In the genomic region with DNA sequence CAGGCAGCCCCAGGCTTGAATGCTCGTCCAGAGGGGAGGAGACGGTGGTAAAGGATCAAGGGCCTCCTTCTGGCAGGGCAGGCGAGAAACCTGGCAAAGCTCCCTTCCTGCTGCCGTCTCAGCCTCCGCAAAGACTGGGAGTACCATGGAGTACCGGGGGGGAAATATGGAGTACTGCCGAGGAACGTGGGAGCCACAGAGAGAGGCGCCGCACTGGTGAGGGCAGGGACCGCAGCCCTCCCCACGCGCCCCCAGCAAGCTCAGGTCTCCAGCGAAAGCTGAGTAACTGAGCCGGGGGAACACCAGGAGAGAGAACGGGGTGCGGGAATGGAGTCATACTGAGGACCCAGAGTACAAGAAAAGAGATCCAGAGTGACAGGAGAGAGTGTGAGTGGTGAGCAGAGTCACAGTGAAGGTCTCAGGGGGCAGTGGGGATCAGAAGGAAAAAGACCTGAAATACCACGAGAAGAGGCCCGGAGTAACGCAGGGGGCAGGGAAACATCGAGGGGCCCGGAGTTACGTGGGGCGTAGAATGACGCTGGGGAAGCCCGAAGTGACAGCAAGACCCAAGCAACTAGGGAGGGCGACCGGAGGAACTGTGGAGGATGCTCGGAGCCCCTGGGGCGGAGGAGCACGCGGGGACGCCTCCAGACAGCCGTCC, we compare ENCODE assay signal across 8 cellular contexts. TPM values are rescaled to one million over a fixed set of nuclear protein-coding genes. Genes with fewer than 3 reads are reported as not detected.
DNase-seq lines count a peak whose midpoint lies in the region; ATAC-seq and TF ChIP-seq lines count a peak whose summit lies in the region.

No MANE protein-coding gene starts in this region.

- H3K27ac Mint-ChIP-seq in activated CD4-positive, alpha-beta memory T cell treated with anti-CD3 and anti-CD28 coated beads, Interleukin-2, amount 10 ng/mL, durations not matched to agents 7 days and 5 days: peak overlapping the region; percentile 93
- H3K27ac Mint-ChIP-seq in naive thymus-derived CD8-positive, alpha-beta T cell: peak overlapping the region; percentile 96 to 99 (median 98)

- H3K27me3 Mint-ChIP-seq in activated CD4-positive, alpha-beta memory T cell treated with anti-CD3 and anti-CD28 coated beads, Interleukin-2, amount 10 ng/mL, durations not matched to agents 7 days and 5 days: no peaks in the 10 kb centered on the region
- H3K27me3 Mint-ChIP-seq in naive thymus-derived CD8-positive, alpha-beta T cell: no peaks in the 10 kb centered on the region

- CTCF ChIA-PET in activated CD4-positive, alpha-beta memory T cell treated with anti-CD3 and anti-CD28 coated beads, Interleukin-2, amount 10 ng/mL, durations not matched to agents 7 days and 5 days (lab: Charles Lee): interaction anchor here (0.6 to 2.6 kb wide), 17 partner anchors 9 to 229 kb away, joined by 3 to 28 read pairs (median 3); a partner anchor contains a TSS

- POLR2A ChIA-PET in activated CD4-positive, alpha-beta memory T cell treated with anti-CD3 and anti-CD28 coated beads, Interleukin-2, amount 10 ng/mL, durations not matched to agents 7 days and 5 days (lab: Charles Lee): interaction anchor here (0.9 to 6.7 kb wide), 20 partner anchors 10 to 244 kb away, joined by 3 to 84 read pairs (median 5); a partner anchor contains a TSS
- POLR2A ChIA-PET in naive thymus-derived CD8-positive, alpha-beta T cell (lab: Charles Lee): interaction anchor here (0.9 to 8.0 kb wide), 22 partner anchors 10 to 270 kb away, joined by 3 to 96 read pairs (median 7); a partner anchor contains a TSS

- peaks cover 51% of the 10 kb centered on the region for H3K36me3 Mint-ChIP-seq in activated CD4-positive, alpha-beta memory T cell treated with anti-CD3 and anti-CD28 coated beads, Interleukin-2, amount 10 ng/mL, durations not matched to agents 7 days and 5 days (ENCODE audit: low read depth)
- H3K36me3 Mint-ChIP-seq in naive thymus-derived CD8-positive, alpha-beta T cell: peaks cover 0 to 31% (median 12%) of the 10 kb centered on the region in 3 donors

- ATAC-seq in naive thymus-derived CD8-positive, alpha-beta T cell: peak; percentile 55 to 64

- H3K4me3 ChIP-seq in GM06990 (replicated peaks; ENCODE audit: low read depth, low read length) (peak overlapping the region; percentile 84), H7 (ENCODE audit: insufficient read depth, low read depth, low read length) (peak overlapping the region; percentile 70), esophagus (ENCODE audit: low read depth in 1 of 2, low read length in 2 of 2) (peak overlapping the region; percentile 74 to 75), thyroid gland (replicated peaks in 1 of 3) (peak overlapping the region; percentile 13 to 65 (median 55))

- H3K36me3 ChIP-seq in GM06990 (ENCODE audit: control insufficient read depth, insufficient read depth, low read length) (peaks cover 5% of the 10 kb centered on the region), H7 (replicated peaks; ENCODE audit: control insufficient read depth, insufficient read depth, low read length) (no peaks in the 10 kb centered on the region; the same call in 1 of the 2 replicates), esophagus (ENCODE audit: control insufficient read depth in 2 of 2, insufficient read depth in 2 of 2, low read length in 1 of 2) (peaks cover 0 to 28% of the 10 kb centered on the region in 2 donors), thyroid gland (peaks cover 1 to 4% of the 10 kb centered on the region in 2 donors)

- 0 to 1% methylated on average over 34 of the region's 34 CpGs for WGBS in esophagus, 2 donors
- 0 to 1% methylated on average over 27 to 34 of the region's 34 CpGs for WGBS in thyroid gland, 2 donors

- no peak for TF ChIP-seq POLR2A in thyroid gland (IDR thresholded peaks at IDR 0.05)

- H3K9me3 ChIP-seq in esophagus (ENCODE audit: control insufficient read depth in 2 of 2, insufficient read depth in 1 of 2, low read depth in 1 of 2, low read length in 1 of 2) (no peaks in the 10 kb centered on the region), thyroid gland (no peaks in the 10 kb centered on the region)

- TF ChIP-seq CTCF in GM06990 (IDR thresholded peaks at IDR 0.05; ENCODE audit: insufficient read depth, low read length, poor library complexity, severe bottlenecking): no peak
- no peak for TF ChIP-seq CTCF in thyroid gland (IDR thresholded peaks at IDR 0.05)

- H3K9me3 Mint-ChIP-seq in activated CD4-positive, alpha-beta memory T cell treated with anti-CD3 and anti-CD28 coated beads, Interleukin-2, amount 10 ng/mL, durations not matched to agents 7 days and 5 days: no peaks in the 10 kb centered on the region
- no peaks in the 10 kb centered on the region for H3K9me3 Mint-ChIP-seq in naive thymus-derived CD8-positive, alpha-beta T cell

- H3K27me3 ChIP-seq in GM06990 (replicated peaks; ENCODE audit: control insufficient read depth, insufficient read depth, low read length) (no peaks in the 10 kb centered on the region), H7 (ENCODE audit: control insufficient read depth, insufficient read depth, low read length) (peaks cover 4% of the 10 kb centered on the region), esophagus (ENCODE audit: control insufficient read depth in 1 of 2, insufficient read depth in 2 of 2, low read length in 2 of 2) (no peaks in the 10 kb centered on the region), thyroid gland (no peaks in the 10 kb centered on the region)

- DNase-seq in GM06990 (ENCODE audit: extremely low read depth, insufficient read length) (peak; percentile 75), H7 (peak; percentile 79), NCI-H1092 treated with DMSO at 0.1 percent for 48 hours (lab: John Stamatoyannopoulos, UW) (peak; percentile 65), thyroid gland (peak; percentile 67 to 72), NCI-H1694 (lab: John Stamatoyannopoulos, UW) (no peak)
- DNase-seq in activated CD4-positive, alpha-beta memory T cell treated with anti-CD3 and anti-CD28 coated beads, Interleukin-2, amount 10 ng/mL, durations not matched to agents 7 days and 5 days: no peak
- peak in 7 of 10 donors; percentile 37 to 79 (median 66) for DNase-seq in naive thymus-derived CD8-positive, alpha-beta T cell

- peak overlapping the region; percentile 97 for H3K4me3 Mint-ChIP-seq in activated CD4-positive, alpha-beta memory T cell treated with anti-CD3 and anti-CD28 coated beads, Interleukin-2, amount 10 ng/mL, durations not matched to agents 7 days and 5 days
- peak overlapping the region; percentile 91 to 98 (median 94) for H3K4me3 Mint-ChIP-seq in naive thymus-derived CD8-positive, alpha-beta T cell

- H3K4me1 ChIP-seq in esophagus (ENCODE audit: control insufficient read depth in 2 of 2, insufficient read depth in 2 of 2, low read length in 1 of 2) (peaks cover 7 to 17% of the 10 kb centered on the region in 2 donors), thyroid gland (peaks cover 10 to 21% of the 10 kb centered on the region in 2 donors)

- peak overlapping the region; percentile 88 to 97 for H3K27ac ChIP-seq in esophagus (ENCODE audit: low read depth in 2 of 2, low read length in 1 of 2)
- H3K27ac ChIP-seq in thyroid gland: peak overlapping the region; percentile 87 to 96 (median 95)

- peaks cover 68% of the 10 kb centered on the region for H3K4me1 Mint-ChIP-seq in activated CD4-positive, alpha-beta memory T cell treated with anti-CD3 and anti-CD28 coated beads, Interleukin-2, amount 10 ng/mL, durations not matched to agents 7 days and 5 days
- peaks cover 34 to 62% (median 58%) of the 10 kb centered on the region in 4 donors for H3K4me1 Mint-ChIP-seq in naive thymus-derived CD8-positive, alpha-beta T cell

- intact Hi-C loops in thyroid gland (cut with DNase I): no loop called here

RNA-seq across cellular contexts. Expression of a gene that starts 0.7 kb away (rescaled TPM):
- 28.0 and 29.3 TPM in 2 replicates for total RNA-seq in H7 (2014; rRNA removed; shearing (Covaris generic))
- total RNA-seq in activated CD4-positive, alpha-beta memory T cell treated with anti-CD3 and anti-CD28 coated beads, Interleukin-2, amount 10 ng/mL, durations not matched to agents 7 days and 5 days: 100 to 1,000 TPM; 121 to 122 TPM
- 100 to 1,000 TPM in 1 of 2 donors, 10 to 100 TPM in 1; 79.0 to 107 TPM for polyA plus RNA-seq in esophagus
- 100 to 1,000 TPM; 251 to 255 TPM for total RNA-seq in naive thymus-derived CD8-positive, alpha-beta T cell
- polyA plus RNA-seq in naive thymus-derived CD8-positive, alpha-beta T cell: 10 to 100 TPM; 14.8 to 23.7 (median 15.7) TPM
- total RNA-seq in thyroid gland: 10 to 100 TPM; 28.3 to 58.0 (median 46.6) TPM

RNA-seq across cellular contexts. Expression of a gene that starts 1.2 kb away (rescaled TPM):
- total RNA-seq in H7 (2014; rRNA removed; shearing (Covaris generic)): 1.1 and 2.5 TPM in 2 replicates
- 1 to 10 TPM; 1.6 to 2.2 TPM for total RNA-seq in activated CD4-positive, alpha-beta memory T cell treated with anti-CD3 and anti-CD28 coated beads, Interleukin-2, amount 10 ng/mL, durations not matched to agents 7 days and 5 days
- 10 to 100 TPM in 1 of 2 donors, 1 to 10 TPM in 1; 7.4 to 10.5 TPM for polyA plus RNA-seq in esophagus
- 1 to 10 TPM; 5.4 to 6.1 TPM for total RNA-seq in naive thymus-derived CD8-positive, alpha-beta T cell
- polyA plus RNA-seq in naive thymus-derived CD8-positive, alpha-beta T cell: 1 to 10 TPM in 2 of 3 donors, under 1 TPM in 1; 0.82 to 1.9 (median 1.8) TPM
- total RNA-seq in thyroid gland: 1 to 10 TPM; 2.5 to 7.0 (median 5.2) TPM

RNA-seq across cellular contexts. Expression of a gene that starts 10.0 kb away (rescaled TPM):
- 49.9 and 58.3 TPM in 2 replicates for total RNA-seq in H7 (2014; rRNA removed; shearing (Covaris generic))
- total RNA-seq in activated CD4-positive, alpha-beta memory T cell treated with anti-CD3 and anti-CD28 coated beads, Interleukin-2, amount 10 ng/mL, durations not matched to agents 7 days and 5 days: 10 to 100 TPM; 58.9 to 67.1 TPM
- 10 to 100 TPM; 14.9 to 25.4 TPM for polyA plus RNA-seq in esophagus
- 10 to 100 TPM; 79.8 to 83.8 TPM for total RNA-seq in naive thymus-derived CD8-positive, alpha-beta T cell
- polyA plus RNA-seq in naive thymus-derived CD8-positive, alpha-beta T cell: 10 to 100 TPM; 35.6 to 51.3 (median 40.3) TPM
- 10 to 100 TPM; 23.0 to 33.4 (median 25.1) TPM for total RNA-seq in thyroid gland

RNA-seq across cellular contexts. Expression of a gene that starts 10.2 kb away (rescaled TPM):
- total RNA-seq in H7 (2014; rRNA removed; shearing (Covaris generic)): 151 and 166 TPM in 2 replicates
- 100 to 1,000 TPM; 226 TPM for total RNA-seq in activated CD4-positive, alpha-beta memory T cell treated with anti-CD3 and anti-CD28 coated beads, Interleukin-2, amount 10 ng/mL, durations not matched to agents 7 days and 5 days
- 10 to 100 TPM; 76.2 to 90.4 TPM for polyA plus RNA-seq in esophagus
- 100 to 1,000 TPM; 170 to 178 TPM for total RNA-seq in naive thymus-derived CD8-positive, alpha-beta T cell
- polyA plus RNA-seq in naive thymus-derived CD8-positive, alpha-beta T cell: 10 to 100 TPM; 15.8 to 32.6 (median 21.5) TPM
- 10 to 100 TPM; 65.3 to 76.7 (median 70.7) TPM for total RNA-seq in thyroid gland

RNA-seq across cellular contexts. Expression of a gene that starts 20.5 kb away (rescaled TPM):
- 25.8 and 29.4 TPM in 2 replicates for total RNA-seq in H7 (2014; rRNA removed; shearing (Covaris generic))
- total RNA-seq in activated CD4-positive, alpha-beta memory T cell treated with anti-CD3 and anti-CD28 coated beads, Interleukin-2, amount 10 ng/mL, durations not matched to agents 7 days and 5 days: 10 to 100 TPM; 23.7 to 25.2 TPM
- 10 to 100 TPM in 1 of 2 donors, 1 to 10 TPM in 1; 9.0 to 15.2 TPM for polyA plus RNA-seq in esophagus
- 10 to 100 TPM; 46.4 to 50.9 TPM for total RNA-seq in naive thymus-derived CD8-positive, alpha-beta T cell
- polyA plus RNA-seq in naive thymus-derived CD8-positive, alpha-beta T cell: 10 to 100 TPM; 12.8 to 24.4 (median 16.9) TPM
- total RNA-seq in thyroid gland: 10 to 100 TPM; 13.7 to 20.0 (median 16.1) TPM

Comparison
In these comparisons a context has a peak if more than half of its experiments do, and no peak if none do; other contexts are left out.
1. DNase-seq: peak in GM06990 (single experiment), H7 (single experiment), NCI-H1092 treated with DMSO at 0.1 percent for 48 hours (single experiment), naive thymus-derived CD8-positive, alpha-beta T cell (7 of 10) and thyroid gland (2 of 2); none in activated CD4-positive, alpha-beta memory T cell treated with anti-CD3 and anti-CD28 coated beads, Interleukin-2, amount 10 ng/mL, durations not matched to agents 7 days and 5 days (single experiment) and NCI-H1694 (single experiment).
2. Peak in every context shown above with its lines, with median percentiles within 50 percentile points of each other: H3K4me3 ChIP-seq.